Comparison of ENCODE assay signal across 2 cellular contexts in the genomic region with DNA sequence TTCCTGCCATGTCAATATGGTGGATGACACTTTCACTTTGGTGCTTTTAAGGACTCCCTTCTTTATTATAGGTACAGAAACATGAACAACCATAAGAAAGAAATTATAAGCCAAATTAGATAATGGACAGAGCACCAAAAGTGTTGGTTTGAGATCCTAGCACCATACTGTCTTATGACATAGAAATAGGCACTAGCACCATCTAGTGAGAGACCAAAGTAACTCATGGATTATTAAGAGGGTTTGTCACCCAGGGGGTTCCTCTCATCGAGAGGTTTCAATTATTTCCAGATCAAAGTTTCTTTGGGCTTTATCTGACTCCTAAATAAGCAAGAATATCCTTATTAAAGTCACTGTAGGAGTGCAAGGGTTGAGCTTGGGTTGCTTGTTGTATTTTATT.
TF ChIP-seq lines count a peak whose summit lies in the region.

No MANE protein-coding gene starts in this region.

TF ChIP-seq in Ishikawa, 13 proteins besides CTCF, POLR2A, EP300 and RAD21 (continued from another document):
- TF ChIP-seq, protein P1, sequence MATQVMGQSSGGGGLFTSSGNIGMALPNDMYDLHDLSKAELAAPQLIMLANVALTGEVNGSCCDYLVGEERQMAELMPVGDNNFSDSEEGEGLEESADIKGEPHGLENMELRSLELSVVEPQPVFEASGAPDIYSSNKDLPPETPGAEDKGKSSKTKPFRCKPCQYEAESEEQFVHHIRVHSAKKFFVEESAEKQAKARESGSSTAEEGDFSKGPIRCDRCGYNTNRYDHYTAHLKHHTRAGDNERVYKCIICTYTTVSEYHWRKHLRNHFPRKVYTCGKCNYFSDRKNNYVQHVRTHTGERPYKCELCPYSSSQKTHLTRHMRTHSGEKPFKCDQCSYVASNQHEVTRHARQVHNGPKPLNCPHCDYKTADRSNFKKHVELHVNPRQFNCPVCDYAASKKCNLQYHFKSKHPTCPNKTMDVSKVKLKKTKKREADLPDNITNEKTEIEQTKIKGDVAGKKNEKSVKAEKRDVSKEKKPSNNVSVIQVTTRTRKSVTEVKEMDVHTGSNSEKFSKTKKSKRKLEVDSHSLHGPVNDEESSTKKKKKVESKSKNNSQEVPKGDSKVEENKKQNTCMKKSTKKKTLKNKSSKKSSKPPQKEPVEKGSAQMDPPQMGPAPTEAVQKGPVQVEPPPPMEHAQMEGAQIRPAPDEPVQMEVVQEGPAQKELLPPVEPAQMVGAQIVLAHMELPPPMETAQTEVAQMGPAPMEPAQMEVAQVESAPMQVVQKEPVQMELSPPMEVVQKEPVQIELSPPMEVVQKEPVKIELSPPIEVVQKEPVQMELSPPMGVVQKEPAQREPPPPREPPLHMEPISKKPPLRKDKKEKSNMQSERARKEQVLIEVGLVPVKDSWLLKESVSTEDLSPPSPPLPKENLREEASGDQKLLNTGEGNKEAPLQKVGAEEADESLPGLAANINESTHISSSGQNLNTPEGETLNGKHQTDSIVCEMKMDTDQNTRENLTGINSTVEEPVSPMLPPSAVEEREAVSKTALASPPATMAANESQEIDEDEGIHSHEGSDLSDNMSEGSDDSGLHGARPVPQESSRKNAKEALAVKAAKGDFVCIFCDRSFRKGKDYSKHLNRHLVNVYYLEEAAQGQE (IDR thresholded peaks at IDR 0.05; ENCODE audit: low read depth): no peak
- TF ChIP-seq CEBPB (IDR thresholded peaks at IDR 0.05) (no peak), TAF1 (IDR thresholded peaks at IDR 0.05; ENCODE audit: low read depth) (no peak)

TF ChIP-seq in SK-N-SH treated with all-trans-retinoic acid at 6 μM for 48 hours, 23 proteins besides CTCF, POLR2A, EP300 and RAD21 (continued from another document):
- TF ChIP-seq TSHZ2 (CRISPR knock-in tag; IDR thresholded peaks at IDR 0.05): no peak
- TF ChIP-seq PPARA (CRISPR knock-in tag; IDR thresholded peaks at IDR 0.05; ENCODE audit: borderline replicate concordance): no peak
